Comparison of ENCODE assay signal across 7 cellular contexts in genomic region chr5:156664832-156665231, GRCh38.
DNase-seq lines count a peak whose midpoint lies in the region; ATAC-seq, FAIRE-seq and TF ChIP-seq lines count a peak whose summit lies in the region.
"Not testable (repeated sequence)": the region's sequence is repeated elsewhere in the genome, so short reads cannot be mapped to it uniquely, and the experiment has no call there.

No MANE protein-coding gene starts in this region.

- H3K4ac ChIP-seq in H1 (replicated peaks; ENCODE audit: insufficient read length, low read depth, low read length): not testable (repeated sequence)

- H3K79me1 ChIP-seq in H1 (ENCODE audit: low read depth, low read length): not testable (repeated sequence)

- not testable (repeated sequence) for H4K91ac ChIP-seq in H1 (replicated peaks; ENCODE audit: insufficient read length, low read length)

- TF ChIP-seq POLR2A in H1 (IDR thresholded peaks at IDR 0.05; ENCODE audit: control extremely low read depth in 1 of 2, low read depth in 2 of 2, low read length in 2 of 2): not testable (repeated sequence)

- TF ChIP-seq CTCF in C4-2B (conservative IDR thresholded peaks at IDR 0.05): peak; percentile 14
- TF ChIP-seq CTCF in GM23338 (conservative IDR thresholded peaks at IDR 0.05; ENCODE audit: low read depth in 2 of 2): peak; percentile 43 to 52
- TF ChIP-seq CTCF in Loucy (conservative IDR thresholded peaks at IDR 0.05; ENCODE audit: low read length): 0 out of 2 replicates have a peak, but pooled peaks have one; percentile 8
- TF ChIP-seq CTCF in H1 (IDR thresholded peaks at IDR 0.05; ENCODE audit: control extremely low read depth in 1 of 3, insufficient read depth in 1 of 3, low read depth in 1 of 3, low read length in 3 of 3): peak in 2 of 3 experiments; percentile 5 to 48; a peak in 3 of 4 replicates
- TF ChIP-seq CTCF in neural crest cell (conservative IDR thresholded peaks at IDR 0.05): peak; percentile 20

- FAIRE-seq in H1 (lab: Jason Lieb, UNC): not testable (repeated sequence)

- not testable (repeated sequence) for H2AK5ac ChIP-seq in H1 (ENCODE audit: low read depth, low read length)

- H3K4me2 ChIP-seq in GM23338; Loucy (ENCODE audit: low read depth, low read length, poor library complexity, severe bottlenecking); H1 (ENCODE audit: insufficient read depth in 1 of 2, low read depth in 2 of 2, low read length in 2 of 2): not testable (repeated sequence)

- not testable (repeated sequence) for H3F3A ChIP-seq in GM23338 (replicated peaks; ENCODE audit: low read depth); Loucy (ENCODE audit: low read depth)

- H3K27ac ChIP-seq in C4-2B; GM23338 (ENCODE audit: low read depth); H1 (ENCODE audit: low read depth, low read length): not testable (repeated sequence)

- not testable (repeated sequence) for H2AFZ ChIP-seq in GM23338; Loucy (ENCODE audit: low read length); H1 (ENCODE audit: low read length)

- POLR2A ChIA-PET in activated CD4-positive, alpha-beta T cell treated with anti-CD3 and anti-CD28 coated beads for 36 hours (lab: Charles Lee); H1 (lab: Charles Lee; ENCODE audit: partially characterized antibody): not testable (repeated sequence)

- H3K4me3 Mint-ChIP-seq in GM23338; activated CD4-positive, alpha-beta T cell treated with anti-CD3 and anti-CD28 coated beads for 36 hours; activated naive CD4-positive, alpha-beta T cell treated with anti-CD3 and anti-CD28 coated beads for 36 hours; neural crest cell: not testable (repeated sequence)

- not testable (repeated sequence) for DNase-seq in GM23338 (ENCODE audit: low spot score); H1 (ENCODE audit: low read depth in 1 of 2, low spot score in 2 of 2); neural crest cell (ENCODE audit: low read depth, low spot score)
- DNase-seq in activated CD4-positive, alpha-beta T cell treated with anti-CD3 and anti-CD28 coated beads for 36 hours: peak; percentile 23
- peak; percentile 17 for DNase-seq in activated naive CD4-positive, alpha-beta T cell treated with anti-CD3 and anti-CD28 coated beads for 36 hours

- H3K18ac ChIP-seq in H1 (ENCODE audit: extremely low read depth, low read length): not testable (repeated sequence)

- ATAC-seq in GM23338; activated CD4-positive, alpha-beta T cell treated with anti-CD3 and anti-CD28 coated beads for 36 hours: not testable (repeated sequence)

- not testable (repeated sequence) for H3K4me1 Mint-ChIP-seq in GM23338; activated CD4-positive, alpha-beta T cell treated with anti-CD3 and anti-CD28 coated beads for 36 hours; activated naive CD4-positive, alpha-beta T cell treated with anti-CD3 and anti-CD28 coated beads for 36 hours (ENCODE audit: low read depth); neural crest cell

- H3K27me3 ChIP-seq in GM23338 (ENCODE audit: insufficient read depth); Loucy (ENCODE audit: insufficient read depth, low read length, poor library complexity, severe bottlenecking); H1 (replicated peaks in 1 of 4; ENCODE audit: control insufficient read depth in 3 of 4, extremely low read depth in 1 of 4, insufficient read depth in 3 of 4, low read length in 3 of 4): not testable (repeated sequence)

- H3K79me2 ChIP-seq in GM23338 (replicated peaks; ENCODE audit: insufficient read depth); Loucy (ENCODE audit: insufficient read depth, low read length); H1 (ENCODE audit: control insufficient read depth in 1 of 2, insufficient read depth in 2 of 2, low read length in 2 of 2): not testable (repeated sequence)

- H3K4me3 ChIP-seq in GM23338; Loucy (ENCODE audit: low read length, poor library complexity, severe bottlenecking); H1 (ENCODE audit: extremely low read depth in 1 of 4, insufficient read depth in 2 of 4, low read depth in 3 of 4, low read length in 4 of 4): not testable (repeated sequence)

- not testable (repeated sequence) for H3K23me2 ChIP-seq in H1 (ENCODE audit: low read depth, low read length)

- not testable (repeated sequence) for H2BK5ac ChIP-seq in H1 (ENCODE audit: low read depth, low read length)

- not testable (repeated sequence) for TF ChIP-seq EP300 in H1 (IDR thresholded peaks at IDR 0.05; ENCODE audit: borderline replicate concordance in 1 of 2, low read depth in 2 of 2, low read length in 2 of 2)

- H3K27me3 Mint-ChIP-seq in GM23338 (ENCODE audit: insufficient read depth, low read depth, poor library complexity); activated CD4-positive, alpha-beta T cell treated with anti-CD3 and anti-CD28 coated beads for 36 hours; activated naive CD4-positive, alpha-beta T cell treated with anti-CD3 and anti-CD28 coated beads for 36 hours (ENCODE audit: low read depth); neural crest cell (ENCODE audit: low read depth): not testable (repeated sequence)

- not testable (repeated sequence) for H3K23ac ChIP-seq in H1 (ENCODE audit: insufficient read length)

- H3K14ac ChIP-seq in H1 (ENCODE audit: insufficient read length): not testable (repeated sequence)

- not testable (repeated sequence) for H3K36me3 ChIP-seq in GM23338 (ENCODE audit: insufficient read depth); Loucy (ENCODE audit: insufficient read depth, low read length); H1 (ENCODE audit: control insufficient read depth in 2 of 4, insufficient read depth in 4 of 4, low read length in 3 of 4)

- H2BK20ac ChIP-seq in H1 (ENCODE audit: low read length): not testable (repeated sequence)

- not testable (repeated sequence) for H2BK15ac ChIP-seq in H1 (ENCODE audit: low read length)

- H3K9ac ChIP-seq in Loucy (ENCODE audit: low read depth, low read length, poor library complexity, severe bottlenecking); H1 (replicated peaks in 1 of 4; ENCODE audit: extremely low read depth in 1 of 4, low read depth in 3 of 4, low read length in 3 of 4): not testable (repeated sequence)

- H3K9me3 Mint-ChIP-seq in GM23338; activated CD4-positive, alpha-beta T cell treated with anti-CD3 and anti-CD28 coated beads for 36 hours (ENCODE audit: low read depth); activated naive CD4-positive, alpha-beta T cell treated with anti-CD3 and anti-CD28 coated beads for 36 hours; neural crest cell: not testable (repeated sequence)

- not testable (repeated sequence) for H4K8ac ChIP-seq in H1 (ENCODE audit: extremely low read depth, insufficient read depth, low read length)

- CTCF ChIA-PET in activated CD4-positive, alpha-beta T cell treated with anti-CD3 and anti-CD28 coated beads for 36 hours (lab: Charles Lee); activated naive CD4-positive, alpha-beta T cell treated with anti-CD3 and anti-CD28 coated beads for 36 hours (lab: Charles Lee); H1 (lab: Charles Lee; ENCODE audit: partially characterized antibody): not testable (repeated sequence)

- not testable (repeated sequence) for H3K56ac ChIP-seq in H1 (replicated peaks; ENCODE audit: insufficient read length, low read depth, low read length)

- not testable (repeated sequence) for H2BK120ac ChIP-seq in H1 (replicated peaks; ENCODE audit: low read depth, low read length)

- not testable (repeated sequence) for H2BK12ac ChIP-seq in H1 (ENCODE audit: low read depth, low read length)

- intact Hi-C loops in activated CD4-positive, alpha-beta T cell treated with anti-CD3 and anti-CD28 coated beads for 36 hours (cut with DNase I, micrococcal nuclease); activated naive CD4-positive, alpha-beta T cell treated with anti-CD3 and anti-CD28 coated beads for 36 hours (cut with micrococcal nuclease): not testable (repeated sequence)

- not testable (repeated sequence) for H3K9me3 ChIP-seq in Loucy (ENCODE audit: insufficient read depth, low read depth, low read length); H1 (ENCODE audit: insufficient read depth in 2 of 2, low read depth in 1 of 2, low read length in 1 of 2)

- not testable (repeated sequence) for H4K20me1 ChIP-seq in GM23338 (replicated peaks; ENCODE audit: insufficient read depth); Loucy (ENCODE audit: insufficient read depth, low read length, poor library complexity, severe bottlenecking); H1 (replicated peaks in 1 of 2; ENCODE audit: control insufficient read depth in 1 of 2, insufficient read depth in 2 of 2, low read length in 2 of 2)

- H3K4me1 ChIP-seq in GM23338 (ENCODE audit: insufficient read depth); Loucy (ENCODE audit: insufficient read depth, low read length, poor library complexity, severe bottlenecking); H1 (replicated peaks in 1 of 4; ENCODE audit: control insufficient read depth in 3 of 4, insufficient read depth in 4 of 4, low read length in 3 of 4): not testable (repeated sequence)

- H3K36me3 Mint-ChIP-seq in GM23338 (ENCODE audit: low read depth); activated CD4-positive, alpha-beta T cell treated with anti-CD3 and anti-CD28 coated beads for 36 hours (ENCODE audit: low read depth); activated naive CD4-positive, alpha-beta T cell treated with anti-CD3 and anti-CD28 coated beads for 36 hours (ENCODE audit: low read depth); neural crest cell (ENCODE audit: low read depth): not testable (repeated sequence)

- peak; percentile 32 to 38; a peak in 3 of 4 replicates for TF ChIP-seq RAD21 in H1 (IDR thresholded peaks at IDR 0.05 in 1 of 2, conservative IDR thresholded peaks at IDR 0.05 in 1 of 2; ENCODE audit: low read depth in 2 of 2, low read length in 2 of 2)

- 77% methylated on average over 7 of the region's 10 CpGs; no CpG with 5 or more reads in 1 of the 2 experiments for WGBS in H1 (ENCODE audit: extremely low coverage in 1 of 2, insufficient coverage in 1 of 2, insufficient read length in 1 of 2, insufficient replicate concordance in 2 of 2, low coverage in 1 of 2, low lambda C conversion rate in 2 of 2, missing lambda C conversion rate in 1 of 2), 2 experiments

- not testable (repeated sequence) for H3K9me2 ChIP-seq in GM23338 (ENCODE audit: insufficient read depth); Loucy (replicated peaks; ENCODE audit: low read depth, low read length)

- not testable (repeated sequence) for H4K5ac ChIP-seq in H1 (ENCODE audit: insufficient read length, low read depth, low read length)

- H3K27ac Mint-ChIP-seq in GM23338; activated CD4-positive, alpha-beta T cell treated with anti-CD3 and anti-CD28 coated beads for 36 hours; activated naive CD4-positive, alpha-beta T cell treated with anti-CD3 and anti-CD28 coated beads for 36 hours; neural crest cell (ENCODE audit: unreplicated experiment): not testable (repeated sequence)
